In genomic region chr18:75782826-75783225, GRCh38 we compare ENCODE assay signal across 23 cellular contexts.
DNase-seq lines count a peak whose midpoint lies in the region; ATAC-seq, FAIRE-seq and TF ChIP-seq lines count a peak whose summit lies in the region.
"Had no signal": no experiment of that assay in that cellular context is flagged by ENCODE, and none has a peak within 500 bp of the region (broad histone marks: within the 10 kb centered on the region; RNA-seq: fewer than 3 reads in every experiment).

No MANE protein-coding gene starts in this region.

- H3F3A ChIP-seq in GM23338 (replicated peaks; ENCODE audit: low read depth) = no peaks in the 10 kb centered on the region

- H2AK5ac ChIP-seq in H1 (ENCODE audit: low read depth, low read length) (no peak overlapping the region), trophoblast cell (ENCODE audit: low read length) (no peak overlapping the region)

- H3K4me3 ChIP-seq in GM23338 (no peak overlapping the region), H1 (ENCODE audit: extremely low read depth in 1 of 4, insufficient read depth in 2 of 4, low read depth in 3 of 4, low read length in 4 of 4) (no peak overlapping the region), trophoblast cell (ENCODE audit: low read depth, low read length) (no peak overlapping the region)
- H3K4me3 ChIP-seq: GM23248 had no signal

- H3K4me1 ChIP-seq in GM23338 (ENCODE audit: insufficient read depth) = no peaks in the 10 kb centered on the region
- H3K4me1 ChIP-seq in H1 (replicated peaks in 1 of 4; ENCODE audit: control insufficient read depth in 3 of 4, insufficient read depth in 4 of 4, low read length in 3 of 4) = peaks cover 0 to 5% (median 0%) of the 10 kb centered on the region in 4 experiments; a peak in 4 of 7 replicates
- peaks cover 0 to 5% of the 10 kb centered on the region in 2 experiments for H3K4me1 ChIP-seq in trophoblast cell (ENCODE audit: control insufficient read depth in 1 of 2, insufficient read depth in 2 of 2, low read length in 2 of 2)
- H3K4me1 ChIP-seq: BE2C had no signal

- no peaks in the 10 kb centered on the region for H3K23me2 ChIP-seq in H1 (ENCODE audit: low read depth, low read length)

- CTCF ChIA-PET in H1 (lab: Charles Lee; ENCODE audit: partially characterized antibody) = interaction anchor here (0.7 to 0.9 kb wide), 2 partner anchors 15 to 54 kb away, joined by 3 to 4 read pairs; no protein-coding TSS in a partner anchor

- FAIRE-seq in H1 (lab: Jason Lieb, UNC) = no peak
- FAIRE-seq: A204.1, G401.6, GM12891, GM18507, HepG2 had no signal

- H3K9me3 ChIP-seq in H1 (ENCODE audit: insufficient read depth in 2 of 2, low read depth in 1 of 2, low read length in 1 of 2) (0 out of 4 replicates have a peak, but pooled peaks cover 0 to 2% of the 10 kb centered on the region in 2 experiments), trophoblast cell (ENCODE audit: insufficient read depth, low read depth, low read length) (peaks cover 2% of the 10 kb centered on the region)
- H3K9me3 ChIP-seq: BE2C had no signal

- no peak overlapping the region for H3K4me2 ChIP-seq in GM23338
- H3K4me2 ChIP-seq in H1 (ENCODE audit: insufficient read depth in 1 of 2, low read depth in 2 of 2, low read length in 2 of 2) = no peak overlapping the region
- H3K4me2 ChIP-seq in trophoblast cell (ENCODE audit: low read length) = no peak overlapping the region

- no peak overlapping the region for H3K23ac ChIP-seq in H1 (ENCODE audit: insufficient read length)
- H3K23ac ChIP-seq in trophoblast cell (ENCODE audit: low read length) = no peak overlapping the region

- TF ChIP-seq POLR2A in H1 (IDR thresholded peaks at IDR 0.05; ENCODE audit: control extremely low read depth in 1 of 2, low read depth in 2 of 2, low read length in 2 of 2) = no peak
- TF ChIP-seq POLR2A in GM18505 (IDR thresholded peaks at IDR 0.05; ENCODE audit: borderline replicate concordance, extremely low read depth, insufficient read depth, insufficient read length) = no peak

- H2BK5ac ChIP-seq in H1 (ENCODE audit: low read depth, low read length) (no peak overlapping the region), trophoblast cell (ENCODE audit: low read depth, low read length, poor library complexity) (no peak overlapping the region)

- H3K79me2 ChIP-seq in GM23338 (replicated peaks; ENCODE audit: insufficient read depth) (no peaks in the 10 kb centered on the region), H1 (ENCODE audit: control insufficient read depth in 1 of 2, insufficient read depth in 2 of 2, low read length in 2 of 2) (no peaks in the 10 kb centered on the region), trophoblast cell (ENCODE audit: control insufficient read depth, insufficient read depth, low read length, poor library complexity) (no peaks in the 10 kb centered on the region)

- no peaks in the 10 kb centered on the region for H3K79me1 ChIP-seq in H1 (ENCODE audit: low read depth, low read length)
- H3K79me1 ChIP-seq in trophoblast cell (ENCODE audit: low read length) = peaks cover 7% of the 10 kb centered on the region

- ATAC-seq in GM23338 = no peak
- no peak for ATAC-seq in GM18505 (IDR thresholded peaks at IDR 0.05; ENCODE audit: unreplicated experiment)
- ATAC-seq in effector memory CD8-positive, alpha-beta T cell (replicated peaks) = no peak
- ATAC-seq: HCT116, HepG2 had no signal

- H3K9me2 ChIP-seq in GM23338 (ENCODE audit: insufficient read depth) = no peaks in the 10 kb centered on the region

- DNase-seq in GM23338 (ENCODE audit: low spot score) (no peak), NCI-H82 (lab: John Stamatoyannopoulos, UW) (peak; percentile 85), H1 (ENCODE audit: low read depth in 1 of 2, low spot score in 2 of 2) (no peak), trophoblast cell (no peak), activated gamma-delta T cell (lab: John Stamatoyannopoulos, UW) (no peak)
- DNase-seq in effector memory CD8-positive, alpha-beta T cell = no peak
- DNase-seq: ACHN; BE2C; C1 segment of cervical spinal cord; CD4-positive, CD25-positive, alpha-beta regulatory T cell; CD8-positive, alpha-beta memory T cell; COR-L47; GM23248; H7; HFFc6 had no signal

- TF ChIP-seq CTCF in GM23338 (conservative IDR thresholded peaks at IDR 0.05; ENCODE audit: low read depth in 2 of 2) (no peak), H1 (IDR thresholded peaks at IDR 0.05; ENCODE audit: control extremely low read depth in 1 of 3, insufficient read depth in 1 of 3, low read depth in 1 of 3, low read length in 3 of 3) (no peak)

- H2BK120ac ChIP-seq in H1 (replicated peaks; ENCODE audit: low read depth, low read length) = no peak overlapping the region
- no peak overlapping the region for H2BK120ac ChIP-seq in trophoblast cell (ENCODE audit: insufficient read depth, low read length, poor library complexity)

- peaks cover 3% of the 10 kb centered on the region for H3K27me3 Mint-ChIP-seq in GM23338 (ENCODE audit: insufficient read depth, low read depth, poor library complexity)
- H3K27me3 Mint-ChIP-seq in effector memory CD8-positive, alpha-beta T cell = peaks cover 23 to 43% of the 10 kb centered on the region in 2 donors
- H3K27me3 Mint-ChIP-seq: CD4-positive, CD25-positive, alpha-beta regulatory T cell had no signal

- H3K27ac Mint-ChIP-seq in GM23338 = no peak overlapping the region
- H3K27ac Mint-ChIP-seq in effector memory CD8-positive, alpha-beta T cell = no peak overlapping the region
- H3K27ac Mint-ChIP-seq: CD4-positive, CD25-positive, alpha-beta regulatory T cell; CD8-positive, alpha-beta memory T cell; HFFc6; IgD-negative memory B cell had no signal

- H4K8ac ChIP-seq in H1 (ENCODE audit: extremely low read depth, insufficient read depth, low read length) (no peak overlapping the region), trophoblast cell (ENCODE audit: low read depth, low read length) (no peak overlapping the region)

- H2AFZ ChIP-seq in GM23338 (0 out of 2 replicates have a peak overlapping the region, but pooled peaks have one; percentile 47), H1 (ENCODE audit: low read length) (peak overlapping the region; percentile 90; the same call in 1 of the 2 replicates), trophoblast cell (ENCODE audit: insufficient read depth, low read length, poor library complexity) (no peak overlapping the region)
- H2AFZ ChIP-seq: GM23248 had no signal

- H2BK20ac ChIP-seq in H1 (ENCODE audit: low read length) = no peak overlapping the region

- H3K4me1 Mint-ChIP-seq in GM23338 = peaks cover 12% of the 10 kb centered on the region
- H3K4me1 Mint-ChIP-seq in effector memory CD8-positive, alpha-beta T cell (ENCODE audit: low read depth in 2 of 2) = no peaks in the 10 kb centered on the region
- H3K4me1 Mint-ChIP-seq: CD8-positive, alpha-beta memory T cell; IgD-negative memory B cell had no signal

- H3K18ac ChIP-seq in H1 (ENCODE audit: extremely low read depth, low read length) (no peak overlapping the region), trophoblast cell (ENCODE audit: low read length) (no peak overlapping the region)

- H2BK15ac ChIP-seq in H1 (ENCODE audit: low read length) = no peak overlapping the region

- H3K27ac ChIP-seq in GM23338 (ENCODE audit: low read depth) = no peak overlapping the region
- no peak overlapping the region for H3K27ac ChIP-seq in H1 (ENCODE audit: low read depth, low read length)
- H3K27ac ChIP-seq in trophoblast cell (ENCODE audit: low read depth, low read length) = no peak overlapping the region
- H3K27ac ChIP-seq: GM23248 had no signal

- TF ChIP-seq RAD21 in H1 (IDR thresholded peaks at IDR 0.05 in 1 of 2, conservative IDR thresholded peaks at IDR 0.05 in 1 of 2; ENCODE audit: low read depth in 2 of 2, low read length in 2 of 2) = no peak

- H4K12ac ChIP-seq in trophoblast cell (ENCODE audit: low read depth, low read length) = no peak overlapping the region

- no peak overlapping the region for H3K14ac ChIP-seq in H1 (ENCODE audit: insufficient read length)
- no peak overlapping the region for H3K14ac ChIP-seq in trophoblast cell (ENCODE audit: low read length)

- no peak overlapping the region for H4K5ac ChIP-seq in H1 (ENCODE audit: insufficient read length, low read depth, low read length)

- no peak overlapping the region for H3K4me3 Mint-ChIP-seq in GM23338
- H3K4me3 Mint-ChIP-seq in effector memory CD8-positive, alpha-beta T cell = no peak overlapping the region
- H3K4me3 Mint-ChIP-seq: CD4-positive, CD25-positive, alpha-beta regulatory T cell; CD8-positive, alpha-beta memory T cell; HFFc6; IgD-negative memory B cell had no signal

- H3K56ac ChIP-seq in H1 (replicated peaks; ENCODE audit: insufficient read length, low read depth, low read length) = no peak overlapping the region

- H3K36me3 ChIP-seq in GM23338 (ENCODE audit: insufficient read depth) (no peaks in the 10 kb centered on the region), H1 (ENCODE audit: control insufficient read depth in 2 of 4, insufficient read depth in 4 of 4, low read length in 3 of 4) (no peaks in the 10 kb centered on the region), trophoblast cell (ENCODE audit: control insufficient read depth in 1 of 2, insufficient read depth in 2 of 2, low read length in 2 of 2) (no peaks in the 10 kb centered on the region)
- H3K36me3 ChIP-seq: BE2C had no signal

- H3K27me3 ChIP-seq in GM23338 (ENCODE audit: insufficient read depth) (no peaks in the 10 kb centered on the region), H1 (replicated peaks in 1 of 4; ENCODE audit: control insufficient read depth in 3 of 4, extremely low read depth in 1 of 4, insufficient read depth in 3 of 4, low read length in 3 of 4) (no peaks in the 10 kb centered on the region), trophoblast cell (ENCODE audit: insufficient read depth, low read length) (no peaks in the 10 kb centered on the region)
- H3K27me3 ChIP-seq: BE2C had no signal

- H3K9me3 Mint-ChIP-seq in GM23338 = no peaks in the 10 kb centered on the region
- no peaks in the 10 kb centered on the region for H3K9me3 Mint-ChIP-seq in effector memory CD8-positive, alpha-beta T cell

- H3K36me3 Mint-ChIP-seq in GM23338 (ENCODE audit: low read depth) = no peaks in the 10 kb centered on the region
- no peaks in the 10 kb centered on the region for H3K36me3 Mint-ChIP-seq in effector memory CD8-positive, alpha-beta T cell (ENCODE audit: insufficient read depth)
- H3K36me3 Mint-ChIP-seq: CD4-positive, CD25-positive, alpha-beta regulatory T cell; CD8-positive, alpha-beta memory T cell had no signal

- no peak overlapping the region for H3K4ac ChIP-seq in H1 (replicated peaks; ENCODE audit: insufficient read length, low read depth, low read length)
- H3K4ac ChIP-seq in trophoblast cell (ENCODE audit: low read depth, low read length) = no peak overlapping the region

- H3K9ac ChIP-seq in H1 (replicated peaks in 1 of 4; ENCODE audit: extremely low read depth in 1 of 4, low read depth in 3 of 4, low read length in 3 of 4) (no peak overlapping the region), trophoblast cell (ENCODE audit: low read length) (no peak overlapping the region)
- H3K9ac ChIP-seq: GM23248 had no signal

- 89% methylated on average over 11 of the region's 11 CpGs; no CpG with 5 or more reads in 1 of the 2 experiments for WGBS in H1 (ENCODE audit: extremely low coverage in 1 of 2, insufficient coverage in 1 of 2, insufficient read length in 1 of 2, insufficient replicate concordance in 2 of 2, low coverage in 1 of 2, low lambda C conversion rate in 2 of 2, missing lambda C conversion rate in 1 of 2), 2 experiments
- WGBS in trophoblast cell (ENCODE audit: extremely low coverage, insufficient coverage, insufficient read length) = no CpG with 5 or more reads among the region's 11 CpGs

- H2BK12ac ChIP-seq in H1 (ENCODE audit: low read depth, low read length) (no peak overlapping the region), trophoblast cell (ENCODE audit: low read length) (peak overlapping the region; percentile 12)

- no peak for TF ChIP-seq EP300 in H1 (IDR thresholded peaks at IDR 0.05; ENCODE audit: borderline replicate concordance in 1 of 2, low read depth in 2 of 2, low read length in 2 of 2)

- H4K91ac ChIP-seq in H1 (replicated peaks; ENCODE audit: insufficient read length, low read length) (no peak overlapping the region), trophoblast cell (ENCODE audit: low read depth, low read length) (peak overlapping the region; percentile 10)

- POLR2A ChIA-PET in H1 (lab: Charles Lee; ENCODE audit: partially characterized antibody) = no interaction called here

- H4K20me1 ChIP-seq in GM23338 (replicated peaks; ENCODE audit: insufficient read depth) (no peaks in the 10 kb centered on the region), H1 (replicated peaks in 1 of 2; ENCODE audit: control insufficient read depth in 1 of 2, insufficient read depth in 2 of 2, low read length in 2 of 2) (no peaks in the 10 kb centered on the region)
